Comparison of ENCODE assay signal across 9 cellular contexts in the genomic region with DNA sequence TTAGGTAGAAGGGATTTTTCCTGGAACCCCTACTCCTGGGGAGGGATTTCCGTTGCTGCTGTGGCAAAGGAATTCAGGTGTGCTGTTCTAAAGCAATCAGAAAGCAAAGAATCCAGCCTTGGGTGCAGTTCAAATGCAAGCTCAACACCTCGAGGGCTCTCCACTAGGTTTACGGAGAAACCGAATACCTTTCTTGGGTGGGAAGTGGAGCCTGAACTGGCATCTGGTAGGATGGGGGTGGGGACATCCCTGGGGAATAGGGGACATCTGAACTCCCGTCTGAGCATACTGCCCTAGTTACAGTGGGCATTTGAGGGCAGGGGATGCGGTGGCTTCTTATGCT. TPM values are rescaled to one million over a fixed set of nuclear protein-coding genes. Genes with fewer than 3 reads are reported as not detected.
DNase-seq lines count a peak whose midpoint lies in the region; ATAC-seq and TF ChIP-seq lines count a peak whose summit lies in the region.
"Had no signal": no experiment of that assay in that cellular context is flagged by ENCODE, and none has a peak within 500 bp of the region (broad histone marks: within the 10 kb centered on the region; RNA-seq: fewer than 3 reads in every experiment).

No MANE protein-coding gene starts in this region.

- H4K20me1 ChIP-seq in GM23338 (replicated peaks; ENCODE audit: insufficient read depth) (peaks cover 14% of the 10 kb centered on the region; the same call in 1 of the 2 replicates), SU-DHL-6 (ENCODE audit: low read depth, low read length) (peaks cover 3% of the 10 kb centered on the region; the same call in 1 of the 2 replicates)

- no peak overlapping the region for H3K9ac ChIP-seq in SU-DHL-6 (ENCODE audit: low read length)

- H3K4me1 ChIP-seq in GM23338 (ENCODE audit: insufficient read depth): peaks cover 21% of the 10 kb centered on the region
- H3K4me1 ChIP-seq in psoas muscle: no peaks in the 10 kb centered on the region

- H3K4me3 Mint-ChIP-seq in GM23338: peak overlapping the region; percentile 95
- no peak overlapping the region for H3K4me3 Mint-ChIP-seq in effector memory CD8-positive, alpha-beta T cell

- H2AFZ ChIP-seq in GM23338 (no peak overlapping the region), SU-DHL-6 (ENCODE audit: low read depth, low read length, severe bottlenecking) (no peak overlapping the region)

- H3K36me3 ChIP-seq in GM23338 (ENCODE audit: insufficient read depth) (no peaks in the 10 kb centered on the region), SU-DHL-6 (ENCODE audit: low read length) (no peaks in the 10 kb centered on the region), psoas muscle (ENCODE audit: insufficient read depth in 1 of 2, low read depth in 1 of 2) (no peaks in the 10 kb centered on the region)

- DNase-seq in GM23338 (ENCODE audit: low spot score): no peak
- DNase-seq in psoas muscle: no peak
- DNase-seq in effector memory CD8-positive, alpha-beta T cell: no peak
- DNase-seq in GM19240 (ENCODE audit: insufficient read length, low spot score): no peak
- DNase-seq: CD8-positive, alpha-beta memory T cell; NCI-H446 treated with DMSO at 0.1 percent for 48 hours had no signal

- H3K9me3 ChIP-seq in SU-DHL-6 (ENCODE audit: insufficient read depth, low read length) (no peaks in the 10 kb centered on the region), iPS-18c (ENCODE audit: control insufficient read depth, insufficient read depth, low read length) (no peaks in the 10 kb centered on the region), psoas muscle (no peaks in the 10 kb centered on the region)

- H3K4me2 ChIP-seq in GM23338 (peak overlapping the region; percentile 85), SU-DHL-6 (ENCODE audit: low read depth, low read length, poor library complexity, severe bottlenecking) (peak overlapping the region; percentile 50)

- H3K79me2 ChIP-seq in GM23338 (replicated peaks; ENCODE audit: insufficient read depth): peaks cover 53% of the 10 kb centered on the region
- no peaks in the 10 kb centered on the region for H3K79me2 ChIP-seq in SU-DHL-6 (ENCODE audit: insufficient read depth, low read length)

- ATAC-seq in GM23338 (no peak), psoas muscle (no peak), GM21717 (IDR thresholded peaks at IDR 0.05; ENCODE audit: unreplicated experiment) (no peak)
- no peak for ATAC-seq in effector memory CD8-positive, alpha-beta T cell (replicated peaks)

- WGBS in psoas muscle, 3 donors: 45 to 52% (median 46%) methylated on average over 6 of the region's 6 CpGs

- H3K27ac ChIP-seq in GM23338 (ENCODE audit: low read depth) (peak overlapping the region; percentile 78; the same call in 1 of the 2 replicates), SU-DHL-6 (ENCODE audit: low read depth, low read length) (no peak overlapping the region), psoas muscle (no peak overlapping the region)

- H3K27ac Mint-ChIP-seq in GM23338: no peak overlapping the region
- no peak overlapping the region for H3K27ac Mint-ChIP-seq in effector memory CD8-positive, alpha-beta T cell

- intact Hi-C loops in psoas muscle (cut with DNase I): loop anchor here in 1 of 2 donors (10.0 kb wide), 1 partner anchor 194 kb away; no protein-coding TSS in a partner anchor

- no peaks in the 10 kb centered on the region for H3K9me2 ChIP-seq in GM23338 (ENCODE audit: insufficient read depth)
- H3K9me2 ChIP-seq in SU-DHL-6 (replicated peaks; ENCODE audit: insufficient read depth, low read length): no peaks in the 10 kb centered on the region

- peaks cover 3% of the 10 kb centered on the region; the same call in 2 of the 3 replicates for H3K9me3 Mint-ChIP-seq in GM23338
- H3K9me3 Mint-ChIP-seq in effector memory CD8-positive, alpha-beta T cell: peaks cover 0 to 4% of the 10 kb centered on the region in 2 donors

- TF ChIP-seq CTCF in GM23338 (conservative IDR thresholded peaks at IDR 0.05; ENCODE audit: low read depth in 2 of 2) (no peak), SU-DHL-6 (IDR thresholded peaks at IDR 0.05; ENCODE audit: insufficient read depth, low read length, poor library complexity, severe bottlenecking) (no peak), psoas muscle (IDR thresholded peaks at IDR 0.05) (no peak)

- H3F3A ChIP-seq in GM23338 (replicated peaks; ENCODE audit: low read depth) (0 out of 2 replicates have a peak, but pooled peaks cover 7% of the 10 kb centered on the region), SU-DHL-6 (ENCODE audit: insufficient read depth) (no peaks in the 10 kb centered on the region)

- no peaks in the 10 kb centered on the region for H3K36me3 Mint-ChIP-seq in GM23338 (ENCODE audit: low read depth)
- H3K36me3 Mint-ChIP-seq in effector memory CD8-positive, alpha-beta T cell (ENCODE audit: insufficient read depth): peaks cover 4% of the 10 kb centered on the region
- H3K36me3 Mint-ChIP-seq: CD8-positive, alpha-beta memory T cell had no signal

- peaks cover 14% of the 10 kb centered on the region for H3K27me3 Mint-ChIP-seq in GM23338 (ENCODE audit: insufficient read depth, low read depth, poor library complexity)
- peaks cover 49 to 71% of the 10 kb centered on the region in 2 donors for H3K27me3 Mint-ChIP-seq in effector memory CD8-positive, alpha-beta T cell

- H3K4me1 Mint-ChIP-seq in GM23338: peaks cover 22% of the 10 kb centered on the region
- H3K4me1 Mint-ChIP-seq in effector memory CD8-positive, alpha-beta T cell (ENCODE audit: low read depth in 2 of 2): peaks cover 0 to 6% of the 10 kb centered on the region in 2 donors

- H3K27me3 ChIP-seq in GM23338 (ENCODE audit: insufficient read depth) (peaks cover 4% of the 10 kb centered on the region; the same call in 1 of the 2 replicates), SU-DHL-6 (ENCODE audit: low read length) (no peaks in the 10 kb centered on the region), psoas muscle (ENCODE audit: insufficient read depth in 3 of 3, low read length in 2 of 3) (peaks cover 0 to 15% (median 2%) of the 10 kb centered on the region in 3 donors)

- peak overlapping the region; percentile 95 for H3K4me3 ChIP-seq in GM23338
- H3K4me3 ChIP-seq in SU-DHL-6 (ENCODE audit: insufficient read depth, low read length, poor library complexity, severe bottlenecking): no peak overlapping the region
- peak overlapping the region; percentile 85 for H3K4me3 ChIP-seq in iPS-18c (ENCODE audit: insufficient read depth, low read depth, low read length)
- peak overlapping the region; percentile 76 for H3K4me3 ChIP-seq in psoas muscle

TF ChIP-seq in GM23338, 12 proteins besides CTCF, POLR2A, EP300 and RAD21:
- no peak for TF ChIP-seq STAT1 (IDR thresholded peaks at IDR 0.05; ENCODE audit: unreplicated experiment)
- TF ChIP-seq, protein P1, sequence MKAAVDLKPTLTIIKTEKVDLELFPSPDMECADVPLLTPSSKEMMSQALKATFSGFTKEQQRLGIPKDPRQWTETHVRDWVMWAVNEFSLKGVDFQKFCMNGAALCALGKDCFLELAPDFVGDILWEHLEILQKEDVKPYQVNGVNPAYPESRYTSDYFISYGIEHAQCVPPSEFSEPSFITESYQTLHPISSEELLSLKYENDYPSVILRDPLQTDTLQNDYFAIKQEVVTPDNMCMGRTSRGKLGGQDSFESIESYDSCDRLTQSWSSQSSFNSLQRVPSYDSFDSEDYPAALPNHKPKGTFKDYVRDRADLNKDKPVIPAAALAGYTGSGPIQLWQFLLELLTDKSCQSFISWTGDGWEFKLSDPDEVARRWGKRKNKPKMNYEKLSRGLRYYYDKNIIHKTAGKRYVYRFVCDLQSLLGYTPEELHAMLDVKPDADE (IDR thresholded peaks at IDR 0.05): no peak
- TF ChIP-seq ZNF114 (CRISPR knock-in tag; IDR thresholded peaks at IDR 0.05): no peak
- TF ChIP-seq, protein P2, sequence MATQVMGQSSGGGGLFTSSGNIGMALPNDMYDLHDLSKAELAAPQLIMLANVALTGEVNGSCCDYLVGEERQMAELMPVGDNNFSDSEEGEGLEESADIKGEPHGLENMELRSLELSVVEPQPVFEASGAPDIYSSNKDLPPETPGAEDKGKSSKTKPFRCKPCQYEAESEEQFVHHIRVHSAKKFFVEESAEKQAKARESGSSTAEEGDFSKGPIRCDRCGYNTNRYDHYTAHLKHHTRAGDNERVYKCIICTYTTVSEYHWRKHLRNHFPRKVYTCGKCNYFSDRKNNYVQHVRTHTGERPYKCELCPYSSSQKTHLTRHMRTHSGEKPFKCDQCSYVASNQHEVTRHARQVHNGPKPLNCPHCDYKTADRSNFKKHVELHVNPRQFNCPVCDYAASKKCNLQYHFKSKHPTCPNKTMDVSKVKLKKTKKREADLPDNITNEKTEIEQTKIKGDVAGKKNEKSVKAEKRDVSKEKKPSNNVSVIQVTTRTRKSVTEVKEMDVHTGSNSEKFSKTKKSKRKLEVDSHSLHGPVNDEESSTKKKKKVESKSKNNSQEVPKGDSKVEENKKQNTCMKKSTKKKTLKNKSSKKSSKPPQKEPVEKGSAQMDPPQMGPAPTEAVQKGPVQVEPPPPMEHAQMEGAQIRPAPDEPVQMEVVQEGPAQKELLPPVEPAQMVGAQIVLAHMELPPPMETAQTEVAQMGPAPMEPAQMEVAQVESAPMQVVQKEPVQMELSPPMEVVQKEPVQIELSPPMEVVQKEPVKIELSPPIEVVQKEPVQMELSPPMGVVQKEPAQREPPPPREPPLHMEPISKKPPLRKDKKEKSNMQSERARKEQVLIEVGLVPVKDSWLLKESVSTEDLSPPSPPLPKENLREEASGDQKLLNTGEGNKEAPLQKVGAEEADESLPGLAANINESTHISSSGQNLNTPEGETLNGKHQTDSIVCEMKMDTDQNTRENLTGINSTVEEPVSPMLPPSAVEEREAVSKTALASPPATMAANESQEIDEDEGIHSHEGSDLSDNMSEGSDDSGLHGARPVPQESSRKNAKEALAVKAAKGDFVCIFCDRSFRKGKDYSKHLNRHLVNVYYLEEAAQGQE (IDR thresholded peaks at IDR 0.05; ENCODE audit: unreplicated experiment): no peak
- TF ChIP-seq POLR2AphosphoS5 (IDR thresholded peaks at IDR 0.05; ENCODE audit: low read depth): no peak
- TF ChIP-seq EZH2phosphoT487 (IDR thresholded peaks at IDR 0.05; ENCODE audit: unreplicated experiment): no peak
- TF ChIP-seq JUNB (IDR thresholded peaks at IDR 0.05; ENCODE audit: unreplicated experiment): no peak
- TF ChIP-seq EZH2 (IDR thresholded peaks at IDR 0.05; ENCODE audit: low read depth, unreplicated experiment): no peak
TF ChIP-seq in GM23338: peak in this region for 0.

RNA-seq across cellular contexts. Expression of a gene that starts 1.5 kb away (rescaled TPM):
- total RNA-seq in GM23338 (2014; rRNA removed; shearing (Covaris generic)): 10.1 and 16.4 TPM in 2 replicates
- polyA plus RNA-seq in GM23338 (2016; fragmentation: Nextera tagmentation; extraction: Ambion mirVana) (5.8 and 7.8 TPM in 2 replicates), psoas muscle (under 1 TPM; 0.59 to 0.99 (median 0.76) TPM)
- total RNA-seq in psoas muscle: 1 to 10 TPM; 1.7 to 3.4 (median 2.3) TPM
- total RNA-seq: CD8-positive, alpha-beta memory T cell had no signal
- polyA plus RNA-seq: CD8-positive, alpha-beta memory T cell had no signal
